7 cellular contexts compared by ENCODE assay signal in the genomic region with DNA sequence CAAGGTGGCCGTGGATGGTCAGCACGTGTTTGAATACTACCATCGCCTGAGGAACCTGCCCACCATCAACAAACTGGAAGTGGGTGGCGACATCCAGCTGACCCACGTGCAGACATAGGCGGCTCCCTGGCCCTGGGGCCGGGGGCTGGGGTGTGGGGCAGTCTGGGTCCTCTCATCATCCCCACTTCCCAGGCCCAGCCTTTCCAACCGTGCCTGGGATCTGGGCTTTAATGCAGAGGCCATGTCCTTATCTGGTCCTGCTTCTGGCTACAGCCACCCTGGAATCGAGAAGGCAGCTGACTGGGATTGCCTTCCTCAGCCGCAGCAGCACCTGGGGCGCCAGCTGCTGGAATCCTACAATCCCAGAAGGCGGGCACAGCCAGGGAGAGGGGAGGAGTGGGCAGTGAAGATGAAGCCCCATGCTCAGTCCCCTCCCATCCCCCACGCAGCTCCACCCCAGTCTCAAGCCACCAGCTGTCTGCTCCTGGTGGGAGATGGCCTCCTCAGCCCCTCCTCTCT. TPM values are rescaled to one million over a fixed set of nuclear protein-coding genes. Genes with fewer than 3 reads are reported as not detected.
"Had no signal": no experiment of that assay in that cellular context is flagged by ENCODE, and none has a peak within 500 bp of the region (broad histone marks: within the 10 kb centered on the region; RNA-seq: fewer than 3 reads in every experiment).

No MANE protein-coding gene starts in this region.

RNA-seq across cellular contexts. Expression of a gene that starts 17.7 kb away (rescaled TPM):
- total RNA-seq: activated B cell treated with CpG ODN at 0.5 μM for 24 hours; activated CD8-positive, alpha-beta T cell treated with anti-CD3 and anti-CD28 coated beads for 36 hours; astrocyte; chondrocyte; dermis microvascular lymphatic vessel endothelial cell; epithelial cell of proximal tubule had no signal
- polyA plus RNA-seq: heart left ventricle had no signal
